Comparison of ENCODE assay signal across 8 cellular contexts in genomic region chr1:246907472-246907871, GRCh38. TPM values are rescaled to one million over a fixed set of nuclear protein-coding genes. Genes with fewer than 3 reads are reported as not detected.
A peak's percentile ranks its signal among the peaks of the same experiment; 100 is the strongest.
DNase-seq lines count a peak whose midpoint lies in the region; ATAC-seq and TF ChIP-seq lines count a peak whose summit lies in the region.

No MANE protein-coding gene starts in this region.

- H3K9me3 Mint-ChIP-seq in CD4-positive, alpha-beta T cell: no peaks in the 10 kb centered on the region

- DNase-seq in CD4-positive, alpha-beta T cell: no peak
- peak; percentile 25 to 67 for DNase-seq in NCI-H446 (lab: John Stamatoyannopoulos, UW)
- peak; percentile 83 for DNase-seq in choroid plexus epithelial cell (ENCODE audit: low read depth)
- peak; percentile 68 for DNase-seq in mesenchymal stem cell

- TF ChIP-seq CTCF in CD4-positive, alpha-beta T cell (IDR thresholded peaks at IDR 0.05): peak; percentile 25
- TF ChIP-seq CTCF in choroid plexus epithelial cell (conservative IDR thresholded peaks at IDR 0.05; ENCODE audit: low read depth, low read length): peak; percentile 56

- no peaks in the 10 kb centered on the region for H3K9me3 ChIP-seq in CD4-positive, alpha-beta T cell (ENCODE audit: control insufficient read depth, low read length)
- H3K9me3 ChIP-seq in mesenchymal stem cell (ENCODE audit: control insufficient read depth, low read length): no peaks in the 10 kb centered on the region

- no peak overlapping the region for H3K9ac ChIP-seq in mesenchymal stem cell (ENCODE audit: low read length)

- H3K14ac ChIP-seq in mesenchymal stem cell (ENCODE audit: low read length in 2 of 2): no peak overlapping the region

- H3K79me1 ChIP-seq in mesenchymal stem cell (replicated peaks; ENCODE audit: low read length, poor library complexity, severe bottlenecking): peaks cover 15% of the 10 kb centered on the region

- intact Hi-C loops in CD4-positive, alpha-beta T cell (cut with DNase I, micrococcal nuclease): loop anchor here (2.0 to 10.0 kb wide), 3 partner anchors 65 to 579 kb away; no protein-coding TSS in a partner anchor

- no peaks in the 10 kb centered on the region for H3K27me3 Mint-ChIP-seq in CD4-positive, alpha-beta T cell

- no peak overlapping the region for H3K4me2 ChIP-seq in mesenchymal stem cell (ENCODE audit: low read length, poor library complexity, severe bottlenecking)

- no peak overlapping the region for H4K91ac ChIP-seq in mesenchymal stem cell (ENCODE audit: low read length)

- no peak overlapping the region for H2BK5ac ChIP-seq in mesenchymal stem cell (ENCODE audit: low read depth, low read length, poor library complexity, severe bottlenecking)

- H3K4me3 ChIP-seq in choroid plexus epithelial cell (ENCODE audit: low read depth, low read length) (no peak overlapping the region), mesenchymal stem cell (ENCODE audit: insufficient read depth in 1 of 2, low read depth in 1 of 2, low read length in 2 of 2) (no peak overlapping the region)

- H2BK15ac ChIP-seq in mesenchymal stem cell (ENCODE audit: low read depth, poor library complexity, severe bottlenecking): no peak overlapping the region

- H3K4ac ChIP-seq in mesenchymal stem cell (ENCODE audit: low read depth in 1 of 2, low read length in 2 of 2): no peak overlapping the region

- no peak overlapping the region for H3K4me3 Mint-ChIP-seq in CD4-positive, alpha-beta T cell

- no peaks in the 10 kb centered on the region for H3K27me3 ChIP-seq in CD4-positive, alpha-beta T cell (ENCODE audit: control insufficient read depth, insufficient read depth, low read length)
- H3K27me3 ChIP-seq in mesenchymal stem cell (ENCODE audit: control insufficient read depth in 1 of 2, insufficient read depth in 1 of 2, low read length in 2 of 2): no peaks in the 10 kb centered on the region

- no peak overlapping the region for H2AFZ ChIP-seq in mesenchymal stem cell (ENCODE audit: low read depth, low read length)

- no peak overlapping the region for H2BK120ac ChIP-seq in mesenchymal stem cell (ENCODE audit: low read depth, low read length)

- no peak overlapping the region for H3K23ac ChIP-seq in mesenchymal stem cell (ENCODE audit: low read length in 2 of 2)

- ATAC-seq in CD4-positive, alpha-beta T cell (ENCODE audit: poor library complexity): peak; percentile 54
- ATAC-seq in GM19324 (IDR thresholded peaks at IDR 0.05; ENCODE audit: low FRiP score, unreplicated experiment) (peak; percentile 51), HG02571 (IDR thresholded peaks at IDR 0.05; ENCODE audit: unreplicated experiment) (no peak), HG03521 (IDR thresholded peaks at IDR 0.05; ENCODE audit: unreplicated experiment) (no peak), GM19455 (IDR thresholded peaks at IDR 0.05; ENCODE audit: unreplicated experiment) (no peak)

- H3K36me3 Mint-ChIP-seq in CD4-positive, alpha-beta T cell (ENCODE audit: low read depth): peaks cover 88% of the 10 kb centered on the region

- no peaks in the 10 kb centered on the region for H3K4me1 ChIP-seq in mesenchymal stem cell (ENCODE audit: control insufficient read depth, insufficient read depth, low read depth, low read length)

- H3K36me3 ChIP-seq in mesenchymal stem cell (ENCODE audit: control insufficient read depth in 1 of 2, insufficient read depth in 2 of 2, low read depth in 1 of 2, low read length in 2 of 2): peaks cover 10 to 79% of the 10 kb centered on the region in 2 experiments

- 67% methylated on average over 1 of the region's 1 CpG for WGBS in mesenchymal stem cell

- no peak overlapping the region for H3K27ac Mint-ChIP-seq in CD4-positive, alpha-beta T cell

- no peak overlapping the region for H2AK5ac ChIP-seq in mesenchymal stem cell (ENCODE audit: low read length, severe bottlenecking)

- no peak overlapping the region for H3K18ac ChIP-seq in mesenchymal stem cell (ENCODE audit: low read depth in 1 of 2, low read length in 2 of 2)

- POLR2A ChIA-PET in CD4-positive, alpha-beta T cell (lab: Charles Lee): interaction anchor here (0.7 to 1.0 kb wide), 2 partner anchors 329 to 466 kb away, joined by 3 read pairs; no protein-coding TSS in a partner anchor

- H4K8ac ChIP-seq in mesenchymal stem cell (ENCODE audit: low read length): no peak overlapping the region

- no peak overlapping the region for H3K27ac ChIP-seq in CD4-positive, alpha-beta T cell (ENCODE audit: low read depth, low read length)
- no peak overlapping the region for H3K27ac ChIP-seq in mesenchymal stem cell (ENCODE audit: low read length, poor library complexity, severe bottlenecking)

- no peak overlapping the region for H2BK12ac ChIP-seq in mesenchymal stem cell (ENCODE audit: low read length in 2 of 2)

- CTCF ChIA-PET in CD4-positive, alpha-beta T cell (lab: Charles Lee): interaction anchor here (0.6 kb wide), 1 partner anchor 1928 kb away, joined by 3 read pairs; no protein-coding TSS in a partner anchor

- peaks cover 10% of the 10 kb centered on the region for H3K4me1 Mint-ChIP-seq in CD4-positive, alpha-beta T cell (ENCODE audit: low read depth)

RNA-seq across cellular contexts. Expression of gene AHCTF1, which starts 24.3 kb away (rescaled TPM):
- 10 to 100 TPM; 65.6 to 68.8 TPM for total RNA-seq in CD4-positive, alpha-beta T cell
- polyA plus RNA-seq in mesenchymal stem cell (2013, experiment 1 of 2): 14.6 TPM
- 16.2 TPM for polyA plus RNA-seq in mesenchymal stem cell (2013, experiment 2 of 2)

Comparison
In these comparisons a context has a peak if more than half of its experiments do, and no peak if none do; other contexts are left out.
1. ATAC-seq: peak in CD4-positive, alpha-beta T cell (single experiment) and GM19324 (single experiment); none in HG02571 (single experiment), HG03521 (single experiment) and GM19455 (single experiment).
2. DNase-seq: peak in NCI-H446 (2 of 2), choroid plexus epithelial cell (single experiment) and mesenchymal stem cell (single experiment); none in CD4-positive, alpha-beta T cell (0 of 10).